ENCODE assay signal across 7 cellular contexts in the genomic region with DNA sequence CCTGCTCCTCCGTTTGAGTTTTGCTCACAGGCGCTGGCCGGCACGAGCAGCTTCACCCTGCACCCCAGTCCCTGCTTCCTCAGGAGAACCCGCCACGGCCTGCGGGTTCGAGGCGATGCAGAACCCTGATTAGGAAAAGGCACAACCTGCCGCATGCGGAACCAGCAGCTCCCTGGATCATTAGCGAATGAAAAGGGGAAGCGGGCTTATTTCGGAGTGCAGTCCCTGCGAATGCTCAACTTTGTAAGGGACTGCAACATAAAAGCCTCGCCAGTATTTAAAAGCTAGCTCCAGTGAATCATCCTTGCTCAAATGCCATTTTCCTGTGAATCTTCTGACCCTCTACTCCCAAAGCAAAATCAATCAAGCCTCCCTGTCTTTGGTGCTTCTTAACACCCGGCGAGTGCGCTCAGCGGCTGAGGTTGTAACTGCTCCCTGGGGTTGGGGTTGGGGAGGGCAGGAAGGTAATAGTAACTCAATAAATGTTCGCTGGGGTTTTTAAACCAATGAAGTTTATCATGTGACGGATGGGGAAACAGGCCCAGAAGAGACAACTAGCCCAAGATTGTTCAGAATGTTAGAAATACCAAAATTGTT. TPM values are rescaled to one million over a fixed set of nuclear protein-coding genes. Genes with fewer than 3 reads are reported as not detected.
A peak's percentile ranks its signal among the peaks of the same experiment; 100 is the strongest.
DNase-seq lines count a peak whose midpoint lies in the region; ATAC-seq and TF ChIP-seq lines count a peak whose summit lies in the region.

No MANE protein-coding gene starts in this region.

- H3K27me3 ChIP-seq in SJCRH30 (no peaks in the 10 kb centered on the region), thoracic aorta (replicated peaks; ENCODE audit: insufficient read depth) (no peaks in the 10 kb centered on the region)

- peak overlapping the region; percentile 82 for H3K4me3 ChIP-seq in SJCRH30
- H3K4me3 ChIP-seq in choroid plexus epithelial cell (ENCODE audit: low read depth, low read length), result peak overlapping the region; percentile 89
- peak overlapping the region; percentile 73 for H3K4me3 ChIP-seq in mesodermal cell (ENCODE audit: extremely low read depth, insufficient read depth, low read length, poor library complexity, severe bottlenecking)
- peak overlapping the region; percentile 81 for H3K4me3 ChIP-seq in thoracic aorta

- TF ChIP-seq POLR2A in GM18526 (IDR thresholded peaks at IDR 0.05; ENCODE audit: extremely low read depth, insufficient read length), result peak; percentile 52

- no peak for TF ChIP-seq CTCF in choroid plexus epithelial cell (conservative IDR thresholded peaks at IDR 0.05; ENCODE audit: low read depth, low read length)
- no peak for TF ChIP-seq CTCF in thoracic aorta (IDR thresholded peaks at IDR 0.05)

- peak; percentile 30 for ATAC-seq in HG02884 (IDR thresholded peaks at IDR 0.05; ENCODE audit: unreplicated experiment)
- peak; percentile 3 for ATAC-seq in thoracic aorta (ENCODE audit: insufficient number of reproducible peaks, low FRiP score, low read depth)

- H3K36me3 ChIP-seq in SJCRH30 (peaks cover 12% of the 10 kb centered on the region), mesodermal cell (ENCODE audit: control insufficient read depth, insufficient read depth, low read length) (peaks cover 32% of the 10 kb centered on the region), thoracic aorta (no peaks in the 10 kb centered on the region)

- peak in 1 of 2 experiments; percentile 64 for DNase-seq in SJCRH30
- no peak for DNase-seq in choroid plexus epithelial cell (ENCODE audit: low read depth)
- DNase-seq in thoracic aorta (ENCODE audit: low spot score), result no peak
- DNase-seq in NCI-H2227 treated with DMSO at 0.1 percent for 48 hours (lab: John Stamatoyannopoulos, UW), result no peak

- 75 to 77% methylated on average over 18 of the region's 22 CpGs for WGBS in mesodermal cell (ENCODE audit: insufficient coverage in 2 of 2), 2 experiments

- H3K27ac ChIP-seq in SJCRH30, result peak overlapping the region; percentile 90
- H3K27ac ChIP-seq in mesodermal cell (ENCODE audit: low read depth, low read length, severe bottlenecking), result peak overlapping the region; percentile 75
- H3K27ac ChIP-seq in thoracic aorta, result peak overlapping the region; percentile 82 to 92

- no peaks in the 10 kb centered on the region for H3K9me3 ChIP-seq in SJCRH30 (replicated peaks)
- peaks cover 9% of the 10 kb centered on the region for H3K9me3 ChIP-seq in mesodermal cell (ENCODE audit: control insufficient read depth, low read length)
- H3K9me3 ChIP-seq in thoracic aorta, result no peaks in the 10 kb centered on the region

- H3K4me1 ChIP-seq in SJCRH30 (peaks cover 16% of the 10 kb centered on the region), mesodermal cell (ENCODE audit: control insufficient read depth, insufficient read depth, low read length, poor library complexity, severe bottlenecking) (no peaks in the 10 kb centered on the region), thoracic aorta (ENCODE audit: control insufficient read depth in 1 of 2, low read depth in 2 of 2) (peaks cover 15 to 33% of the 10 kb centered on the region in 2 donors)

RNA-seq across cellular contexts. Expression of a gene that starts 0.7 kb away (rescaled TPM):
- 67.1 and 68.8 TPM in 2 replicates for total RNA-seq in SJCRH30 (2014; rRNA removed; shearing (Covaris generic))
- 23.9 TPM for polyA plus RNA-seq in mesodermal cell (2013, experiment 1 of 2)
- 22.2 TPM for polyA plus RNA-seq in mesodermal cell (2013, experiment 2 of 2)
- total RNA-seq in thoracic aorta, result 10 to 100 TPM; 29.6 to 48.5 TPM

RNA-seq across cellular contexts. Expression of a gene that starts 30.9 kb away (rescaled TPM):
- 155 and 167 TPM in 2 replicates for total RNA-seq in SJCRH30 (2014; rRNA removed; shearing (Covaris generic))
- polyA plus RNA-seq in mesodermal cell (2013, experiment 1 of 2), result 59.3 TPM
- polyA plus RNA-seq in mesodermal cell (2013, experiment 2 of 2), result 65.8 TPM
- total RNA-seq in thoracic aorta, result 10 to 100 TPM; 89.8 to 91.9 TPM
